ENCODE assay signal across 11 cellular contexts in the genomic region with DNA sequence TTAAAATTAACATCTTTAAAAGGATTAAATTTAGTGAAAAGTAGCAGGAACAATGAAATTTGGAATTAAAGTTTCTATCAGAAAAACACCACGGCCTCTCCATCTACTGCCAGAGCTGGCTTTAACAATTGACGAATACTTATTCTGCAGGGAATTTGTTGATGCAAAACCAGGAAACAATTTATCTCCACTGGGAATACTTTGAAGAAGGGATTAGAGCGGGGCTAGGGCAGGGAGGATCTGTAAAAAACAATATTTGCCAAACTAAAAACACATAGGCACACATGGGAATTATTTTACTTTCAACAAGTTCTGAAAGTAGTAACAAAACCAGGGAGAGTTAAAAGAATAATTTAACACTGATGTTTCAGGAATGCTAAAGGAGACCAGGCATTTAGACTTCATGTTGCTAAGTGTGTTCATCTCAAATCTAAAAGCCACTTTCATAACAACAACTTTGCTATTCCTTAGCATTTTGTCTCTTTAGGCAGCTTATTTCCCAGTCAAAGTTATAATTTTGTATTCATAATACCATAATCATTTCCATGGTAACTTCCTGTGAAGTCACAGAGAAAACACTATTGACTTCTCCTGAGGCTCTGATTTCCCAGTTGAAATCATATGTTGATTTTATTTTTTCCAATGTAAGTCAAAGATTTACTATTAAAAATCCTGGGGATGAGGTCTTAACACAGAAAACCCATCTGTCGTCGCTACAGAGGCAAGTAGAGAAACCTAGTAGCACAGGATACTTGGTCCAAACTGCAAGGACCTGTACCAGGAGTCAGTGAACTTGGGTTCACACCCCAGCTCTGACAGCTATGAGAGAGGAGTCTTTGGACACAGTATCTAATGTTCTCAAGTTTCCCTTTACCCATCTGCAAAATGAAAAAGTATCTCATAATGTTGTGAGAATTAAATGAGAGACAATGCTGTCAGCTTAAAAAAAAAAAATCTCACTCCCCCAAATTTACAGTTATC.
A peak's percentile ranks its signal among the peaks of the same experiment; 100 is the strongest.
DNase-seq lines count a peak whose midpoint lies in the region; ATAC-seq and TF ChIP-seq lines count a peak whose summit lies in the region.
"Had no signal": no experiment of that assay in that cellular context is flagged by ENCODE, and none has a peak within 500 bp of the region (broad histone marks: within the 10 kb centered on the region; RNA-seq: fewer than 3 reads in every experiment).

No MANE protein-coding gene starts in this region.

- no peak for TF ChIP-seq CTCF in upper lobe of left lung (IDR thresholded peaks at IDR 0.05)

- peak overlapping the region in 3 of 4 donors; percentile 4 to 53 (median 50) for H3K27ac ChIP-seq in upper lobe of left lung

- DNase-seq in DMS153 (lab: John Stamatoyannopoulos, UW) = peak; percentile 36
- DNase-seq in DMS153 treated with DMSO at 0.1 percent for 48 hours (lab: John Stamatoyannopoulos, UW; ENCODE audit: unreplicated experiment) = no peak
- DNase-seq in dedifferentiated amniotic fluid mesenchymal stem cell (ENCODE audit: extremely low spot score) = peak; percentile 56
- DNase-seq in lung microvascular endothelial cell (ENCODE audit: low read depth in 2 of 2) = peak; percentile 58 to 65
- no peak for DNase-seq in upper lobe of left lung
- DNase-seq: activated naive CD4-positive, alpha-beta T cell treated with anti-CD3 and anti-CD28 coated beads, Interleukin-2, amount 10 ng/mL, durations not matched to agents 7 days and 5 days; NCI-H1105; T-helper 2 cell had no signal

- peaks cover 4 to 28% (median 20%) of the 10 kb centered on the region in 4 donors for H3K4me1 ChIP-seq in upper lobe of left lung

- ATAC-seq in upper lobe of left lung (ENCODE audit: low FRiP score in 2 of 2) (peak in 1 of 2 donors; percentile 65), GM21526 (IDR thresholded peaks at IDR 0.05; ENCODE audit: low FRiP score, unreplicated experiment) (no peak), GM18502 (IDR thresholded peaks at IDR 0.05; ENCODE audit: poor library complexity, unreplicated experiment) (no peak), HG02642 (IDR thresholded peaks at IDR 0.05; ENCODE audit: poor library complexity, unreplicated experiment) (no peak)

- H3K36me3 ChIP-seq in upper lobe of left lung = no peaks in the 10 kb centered on the region

- H3K27me3 ChIP-seq in upper lobe of left lung = no peaks in the 10 kb centered on the region

- 48 to 77% methylated on average over 5 of the region's 5 CpGs for WGBS in upper lobe of left lung, 2 donors

- TF ChIP-seq EP300 in upper lobe of left lung (IDR thresholded peaks at IDR 0.05) = no peak

- TF ChIP-seq POLR2A in upper lobe of left lung (IDR thresholded peaks at IDR 0.05) = no peak

- no peak overlapping the region for H3K4me3 ChIP-seq in upper lobe of left lung

- H3K9me3 ChIP-seq in upper lobe of left lung = no peaks in the 10 kb centered on the region

Comparison
In these comparisons a context has a peak if more than half of its experiments do, and no peak if none do; other contexts are left out.
1. DNase-seq: peak in DMS153 (single experiment), dedifferentiated amniotic fluid mesenchymal stem cell (single experiment) and lung microvascular endothelial cell (2 of 2); none in DMS153 treated with DMSO at 0.1 percent for 48 hours (single experiment) and upper lobe of left lung (0 of 2).